Comparison of ENCODE assay signal across 25 cellular contexts in genomic region chr18:67043276-67043675, GRCh38.
DNase-seq lines count a peak whose midpoint lies in the region; ATAC-seq and TF ChIP-seq lines count a peak whose summit lies in the region.
"Had no signal": no experiment of that assay in that cellular context is flagged by ENCODE, and none has a peak within 500 bp of the region (broad histone marks: within the 10 kb centered on the region; RNA-seq: fewer than 3 reads in every experiment).

No MANE protein-coding gene starts in this region.

- intact Hi-C loops in Right ventricle myocardium superior (cut with DNase I) (no loop called here), cardiac septum (cut with DNase I) (no loop called here), lower lobe of right lung (cut with DNase I) (no loop called here), upper lobe of right lung (cut with DNase I) (no loop called here)

- no peak for ATAC-seq in Right ventricle myocardium superior (ENCODE audit: poor library complexity)
- no peak for ATAC-seq in RWPE2 (ENCODE audit: low read depth)
- peak; percentile 11 to 14 for ATAC-seq in lower lobe of right lung
- no peak for ATAC-seq in upper lobe of right lung
- ATAC-seq in GM18909 (IDR thresholded peaks at IDR 0.05; ENCODE audit: poor library complexity, unreplicated experiment), result no peak
- ATAC-seq: CD8-positive, alpha-beta T cell; Right ventricle myocardium inferior had no signal

- DNase-seq in Right ventricle myocardium superior (peak; percentile 30), cardiac septum (ENCODE audit: low spot score) (no peak), RWPE2 (ENCODE audit: low spot score) (peak; percentile 24), lower lobe of right lung (no peak), upper lobe of right lung (peak; percentile 40), GM10248 (ENCODE audit: extremely low spot score) (no peak), CD1c-positive myeloid dendritic cell (ENCODE audit: extremely low spot score) (no peak)
- DNase-seq: ACHN, Calu3, GDM1, HCEC 1CT, IMR-90, NCI-H1092 treated with DMSO at 0.1 percent for 48 hours, NCI-H1436 treated with DMSO at 0.1 percent for 48 hours, NCI-H2029, NCI-H2171, NCI-H345, NCI-H524, Peyer's patch had no signal

- TF ChIP-seq CTCF in RWPE2 (IDR thresholded peaks at IDR 0.05; ENCODE audit: poor library complexity, severe bottlenecking) (no peak), lower lobe of right lung (IDR thresholded peaks at IDR 0.05) (no peak), upper lobe of right lung (IDR thresholded peaks at IDR 0.05) (no peak), GM10248 (IDR thresholded peaks at IDR 0.05; ENCODE audit: control extremely low read depth, extremely low read depth, low read depth, missing control alignments) (no peak)

- no peaks in the 10 kb centered on the region for H3K27me3 ChIP-seq in RWPE2 (ENCODE audit: insufficient read depth, poor library complexity, severe bottlenecking)
- H3K27me3 ChIP-seq in lower lobe of right lung (ENCODE audit: low read depth), result no peaks in the 10 kb centered on the region
- H3K27me3 ChIP-seq in upper lobe of right lung, result no peaks in the 10 kb centered on the region
- H3K27me3 ChIP-seq: BLaER1 treated with 17β-estradiol and CSF1 and Interleukin-3, amounts not matched to agents 10 nM and 100 nM; Peyer's patch had no signal

- H3K4me3 ChIP-seq in RWPE2 (ENCODE audit: severe bottlenecking), result no peak overlapping the region
- H3K4me3 ChIP-seq in lower lobe of right lung, result no peak overlapping the region
- H3K4me3 ChIP-seq in upper lobe of right lung, result no peak overlapping the region
- H3K4me3 ChIP-seq: BLaER1 treated with 17β-estradiol and CSF1 and Interleukin-3, amounts not matched to agents 10 nM and 100 nM; Peyer's patch had no signal

- H3K27ac ChIP-seq in RWPE2 (ENCODE audit: poor library complexity, severe bottlenecking) (no peak overlapping the region), lower lobe of right lung (no peak overlapping the region), upper lobe of right lung (no peak overlapping the region)
- H3K27ac ChIP-seq: 22Rv1; BLaER1 treated with 17β-estradiol and CSF1 and Interleukin-3, amounts not matched to agents 10 nM and 100 nM; KMS-11; Peyer's patch had no signal

- POLR2A ChIA-PET in GM10248 (lab: Yijun Ruan, JAX), result no interaction called here

- CTCF ChIA-PET in GM10248 (lab: Yijun Ruan, JAX), result no interaction called here

- H3K9me3 ChIP-seq in RWPE2 (ENCODE audit: severe bottlenecking) (no peaks in the 10 kb centered on the region), lower lobe of right lung (no peaks in the 10 kb centered on the region), upper lobe of right lung (no peaks in the 10 kb centered on the region)
- H3K9me3 ChIP-seq: BLaER1 treated with 17β-estradiol and CSF1 and Interleukin-3, amounts not matched to agents 10 nM and 100 nM; Peyer's patch had no signal

- H3K4me1 ChIP-seq in RWPE2 (ENCODE audit: insufficient read depth, poor library complexity, severe bottlenecking), result no peaks in the 10 kb centered on the region
- H3K4me1 ChIP-seq in lower lobe of right lung, result no peaks in the 10 kb centered on the region
- no peaks in the 10 kb centered on the region for H3K4me1 ChIP-seq in upper lobe of right lung
- H3K4me1 ChIP-seq: BLaER1 treated with 17β-estradiol and CSF1 and Interleukin-3, amounts not matched to agents 10 nM and 100 nM; Peyer's patch had no signal

- H3K36me3 ChIP-seq in RWPE2 (ENCODE audit: low read depth) (no peaks in the 10 kb centered on the region), lower lobe of right lung (no peaks in the 10 kb centered on the region), upper lobe of right lung (no peaks in the 10 kb centered on the region)
- H3K36me3 ChIP-seq: BLaER1 treated with 17β-estradiol and CSF1 and Interleukin-3, amounts not matched to agents 10 nM and 100 nM; Peyer's patch had no signal

Comparison
In these comparisons a context has a peak if more than half of its experiments do, and no peak if none do; other contexts are left out.
1. DNase-seq: peak in Right ventricle myocardium superior (single experiment), RWPE2 (single experiment) and upper lobe of right lung (single experiment); none in cardiac septum (single experiment), lower lobe of right lung (single experiment), GM10248 (single experiment) and CD1c-positive myeloid dendritic cell (single experiment).
2. ATAC-seq: peak in lower lobe of right lung (2 of 2); none in Right ventricle myocardium superior (single experiment), RWPE2 (single experiment), upper lobe of right lung (single experiment) and GM18909 (single experiment).